Comparison of ENCODE assay signal across 17 cellular contexts in genomic region chr5:74622944-74623343, GRCh38.
"Had no signal": no experiment of that assay in that cellular context is flagged by ENCODE, and none has a peak within 500 bp of the region (broad histone marks: within the 10 kb centered on the region; RNA-seq: fewer than 3 reads in every experiment).

No MANE protein-coding gene starts in this region.

- FAIRE-seq: endometrium, kidney had no signal

- H3K9me3 ChIP-seq: ascending aorta, left lung, ovary, stomach, testis, upper lobe of left lung had no signal

- DNase-seq: activated CD4-positive, alpha-beta T cell treated with anti-CD3 and anti-CD28 coated beads for 1 hour; kidney; left lung; naive thymus-derived CD8-positive, alpha-beta T cell; ovary; sigmoid colon; stomach; testis; upper lobe of left lung had no signal

- H3K36me3 ChIP-seq: ascending aorta, cardiac muscle cell, ovary, sigmoid colon, upper lobe of left lung had no signal

- H2AFZ ChIP-seq: hepatocyte had no signal

- H3K27ac ChIP-seq: ascending aorta, cardiac muscle cell, left lung, ovary, sigmoid colon, stomach, upper lobe of left lung had no signal

- H3K9me3 Mint-ChIP-seq: activated naive CD8-positive, alpha-beta T cell treated with anti-CD3 and anti-CD28 coated beads, Interleukin-2, amount 50 U/mL, for 24 hours; activated T-helper 17 cell treated with anti-CD3 and anti-CD28 coated beads, Interleukin-2, amount 50 U/mL, for 72 hours; T-helper 2 cell treated with Interferon-gamma antibody and Interleukin-4, amounts not matched to agents 5 μg/mL and 100 μg/mL, for 36 hours had no signal

- H3K4me3 ChIP-seq: ascending aorta, cardiac muscle cell, hepatocyte, left lung, ovary, sigmoid colon, stomach, testis, upper lobe of left lung had no signal

- ATAC-seq: left lung; naive thymus-derived CD8-positive, alpha-beta T cell had no signal

- H3K4me1 ChIP-seq: ascending aorta, left lung, sigmoid colon had no signal

- H3K79me2 ChIP-seq: hepatocyte had no signal

- H3K27me3 ChIP-seq: ascending aorta, cardiac muscle cell, hepatocyte, left lung, ovary, sigmoid colon, testis, upper lobe of left lung had no signal

- H3K4me3 Mint-ChIP-seq: activated naive CD4-positive, alpha-beta T cell treated with anti-CD3 and anti-CD28 coated beads for 36 hours; activated naive CD8-positive, alpha-beta T cell treated with anti-CD3 and anti-CD28 coated beads, Interleukin-2, amount 50 U/mL, for 24 hours; activated T-helper 17 cell treated with anti-CD3 and anti-CD28 coated beads, Interleukin-2, amount 50 U/mL, for 72 hours; naive thymus-derived CD8-positive, alpha-beta T cell; T-helper 2 cell treated with Interferon-gamma antibody and Interleukin-4, amounts not matched to agents 5 μg/mL and 100 μg/mL, for 36 hours had no signal

- H3K4me2 ChIP-seq: hepatocyte had no signal

- H3K27ac Mint-ChIP-seq: activated naive CD4-positive, alpha-beta T cell treated with anti-CD3 and anti-CD28 coated beads for 36 hours; activated naive CD8-positive, alpha-beta T cell treated with anti-CD3 and anti-CD28 coated beads, Interleukin-2, amount 50 U/mL, for 24 hours; activated T-helper 17 cell treated with anti-CD3 and anti-CD28 coated beads, Interleukin-2, amount 50 U/mL, for 72 hours; naive thymus-derived CD8-positive, alpha-beta T cell; T-helper 2 cell treated with Interferon-gamma antibody and Interleukin-4, amounts not matched to agents 5 μg/mL and 100 μg/mL, for 36 hours had no signal

- H3K36me3 Mint-ChIP-seq: naive thymus-derived CD8-positive, alpha-beta T cell had no signal
